In the genomic region with DNA sequence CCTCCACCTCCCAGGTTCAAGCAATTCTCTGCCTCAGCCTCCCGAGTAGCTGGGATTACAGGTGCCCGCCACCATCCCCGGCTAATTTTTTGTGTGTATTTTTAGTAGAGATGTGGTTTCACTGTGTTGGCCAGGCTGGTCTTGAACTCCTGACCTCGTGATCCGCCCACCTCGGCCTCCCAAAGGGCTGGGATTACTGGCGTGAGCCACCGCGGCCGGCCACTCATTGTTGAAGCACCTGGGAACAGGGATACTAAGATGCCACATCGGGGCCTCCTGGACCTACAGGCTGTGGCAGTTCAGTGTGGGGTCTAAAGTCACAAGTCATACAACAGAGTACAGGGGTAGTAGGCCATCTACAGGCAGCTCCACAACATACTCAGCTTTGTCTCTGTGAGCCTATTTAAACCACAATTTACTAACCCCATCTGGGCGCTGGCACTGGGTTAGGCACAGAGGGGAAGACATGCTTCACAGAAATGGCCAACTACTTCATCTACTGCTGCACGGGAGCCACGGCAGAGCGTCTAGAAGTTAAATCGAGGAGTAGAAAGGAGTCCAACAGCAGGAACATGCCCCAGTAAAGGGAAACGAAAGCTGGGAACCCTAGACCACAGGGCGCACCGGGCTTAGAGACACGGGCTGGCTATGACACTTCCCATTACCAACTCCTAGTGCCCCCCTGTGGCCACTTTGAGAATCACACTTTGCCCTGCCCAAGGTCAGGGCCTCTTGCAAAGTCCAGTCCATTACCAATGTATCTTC, we compare ENCODE assay signal across 8 cellular contexts. TPM values are rescaled to one million over a fixed set of nuclear protein-coding genes. Genes with fewer than 3 reads are reported as not detected.
DNase-seq lines count a peak whose midpoint lies in the region; ATAC-seq, FAIRE-seq and TF ChIP-seq lines count a peak whose summit lies in the region.

No MANE protein-coding gene starts in this region.

- no peaks in the 10 kb centered on the region for H3K9me3 ChIP-seq in lung (ENCODE audit: control insufficient read depth in 2 of 2, insufficient read depth in 1 of 2, low read length in 1 of 2)

- TF ChIP-seq CTCF in dorsolateral prefrontal cortex (IDR thresholded peaks at IDR 0.05 in 54 of 56, conservative IDR thresholded peaks at IDR 0.05 in 2 of 56; ENCODE audit: low read depth in 1 of 56, partially characterized antibody in 56 of 56) (peak; percentile 72 to 97 (median 94)), lung (IDR thresholded peaks at IDR 0.05; ENCODE audit: control extremely low read depth, extremely low read depth) (peak; percentile 91)

- WGBS in lung, 2 donors: 43 to 52% methylated on average over 20 of the region's 20 CpGs

- intact Hi-C loops in dorsolateral prefrontal cortex (cut with DNase I): loop anchor here (1.0 to 10.0 kb wide), 3 partner anchors 20 to 314 kb away; no protein-coding TSS in a partner anchor

- H3K27me3 ChIP-seq in dorsolateral prefrontal cortex (no peaks in the 10 kb centered on the region), lung (ENCODE audit: control insufficient read depth, insufficient read depth) (no peaks in the 10 kb centered on the region)

- TF ChIP-seq POLR2A in H54 (IDR thresholded peaks at IDR 0.05; ENCODE audit: low read depth, low read length): no peak

- peaks cover 3 to 13% of the 10 kb centered on the region in 2 donors for H3K36me3 ChIP-seq in lung (ENCODE audit: control insufficient read depth in 2 of 2, insufficient read depth in 2 of 2, low read length in 2 of 2)

- ATAC-seq in lung (ENCODE audit: insufficient read depth, low FRiP score) (no peak), HG03139 (IDR thresholded peaks at IDR 0.05; ENCODE audit: unreplicated experiment) (no peak)

- H3K4me1 ChIP-seq in lung (ENCODE audit: control insufficient read depth in 2 of 2, insufficient read depth in 2 of 2, low read length in 2 of 2): peaks cover 3 to 12% of the 10 kb centered on the region in 2 donors

- H3K27ac ChIP-seq in dorsolateral prefrontal cortex: peak overlapping the region; percentile 13 to 100 (median 99)
- H3K27ac ChIP-seq in lung (ENCODE audit: low read depth in 1 of 2, low read length in 1 of 2): peak overlapping the region; percentile 81 to 85

- peak overlapping the region in 29 of 59 donors; percentile 1 to 100 (median 27) for H3K4me3 ChIP-seq in dorsolateral prefrontal cortex
- no peak overlapping the region for H3K4me3 ChIP-seq in lung

- no peak for FAIRE-seq in H54 (lab: Jason Lieb, UNC)

- DNase-seq in AML-193 (lab: John Stamatoyannopoulos, UW): peak; percentile 51 to 56
- peak; percentile 87 for DNase-seq in H54 (ENCODE audit: insufficient read length, low spot score)
- DNase-seq in NCI-H774 (lab: John Stamatoyannopoulos, UW): peak; percentile 25
- DNase-seq in activated CD4-positive, alpha-beta T cell treated with anti-CD3 and anti-CD28 coated beads, Interleukin-2, amount 50 U/mL, for 48 hours: peak; percentile 95 to 96
- DNase-seq in dorsolateral prefrontal cortex: peak; percentile 87 to 95 (median 90)
- peak; percentile 93 for DNase-seq in lung (ENCODE audit: low spot score)
- peak; percentile 74 to 79 (median 76) for DNase-seq in stimulated activated CD4-positive, alpha-beta T cell treated with anti-CD3 and anti-CD28 coated beads, TNF-alpha, amount 100 ng/mL, for 4 hours (ENCODE audit: low read depth in 3 of 3)

RNA-seq across cellular contexts. Expression of a gene that starts 4.3 kb away (rescaled TPM):
- total RNA-seq in dorsolateral prefrontal cortex: 100 to 1,000 TPM; 264 to 763 (median 490) TPM
- total RNA-seq in lung: 10 to 100 TPM; 33.9 to 76.2 TPM
- polyA plus RNA-seq in lung: 10 to 100 TPM; 45.4 to 46.2 TPM

RNA-seq across cellular contexts. Expression of a gene that starts 6.2 kb away (rescaled TPM):
- total RNA-seq in dorsolateral prefrontal cortex: 100 to 1,000 TPM in 74 of 120 experiments, 10 to 100 TPM in 46; 46.9 to 218 (median 112) TPM
- total RNA-seq in lung: 100 to 1,000 TPM; 132 to 238 TPM
- 100 to 1,000 TPM in 1 of 2 donors, 10 to 100 TPM in 1; 93.5 to 126 TPM for polyA plus RNA-seq in lung

RNA-seq across cellular contexts. Expression of a gene that starts 17.7 kb away (rescaled TPM):
- 10 to 100 TPM in 119 of 120 experiments, 1 to 10 TPM in 1; 9.1 to 25.9 (median 17.1) TPM for total RNA-seq in dorsolateral prefrontal cortex
- 10 to 100 TPM; 24.4 to 33.1 TPM for total RNA-seq in lung
- 10 to 100 TPM; 13.2 to 19.0 TPM for polyA plus RNA-seq in lung

RNA-seq across cellular contexts. Expression of a gene that starts 31.5 kb away (rescaled TPM):
- total RNA-seq in dorsolateral prefrontal cortex (10 to 100 TPM in 5 of 120 experiments, 1 to 10 TPM in 115; 5.2 to 10.9 (median 8.0) TPM), lung (10 to 100 TPM in 1 of 2 donors, 1 to 10 TPM in 1; 5.3 to 10.8 TPM)
- 10 to 100 TPM in 1 of 2 donors, 1 to 10 TPM in 1; 5.6 to 10.5 TPM for polyA plus RNA-seq in lung

RNA-seq across cellular contexts. Expression of a gene that starts 34.5 kb away (rescaled TPM):
- total RNA-seq in dorsolateral prefrontal cortex (1 to 10 TPM in 88 of 120 experiments, under 1 TPM in 29, not detected in 3; 0.28 to 5.9 (median 1.7) TPM), lung (under 1 TPM in 1 of 2 donors, not detected in 1; 0.55 TPM)
- under 1 TPM; 0.22 to 0.28 TPM for polyA plus RNA-seq in lung

Comparison
In these comparisons a context has a peak if more than half of its experiments do, and no peak if none do; other contexts are left out.
1. DNase-seq: peak in every context shown above with its lines; median percentile 96 in activated CD4-positive, alpha-beta T cell treated with anti-CD3 and anti-CD28 coated beads, Interleukin-2, amount 50 U/mL, for 48 hours; 93 in lung; 90 in dorsolateral prefrontal cortex; 87 in H54; 76 in stimulated activated CD4-positive, alpha-beta T cell treated with anti-CD3 and anti-CD28 coated beads, TNF-alpha, amount 100 ng/mL, for 4 hours; 54 in AML-193; 25 in NCI-H774.